ENCODE assay signal across 10 cellular contexts in genomic region chr11:118522571-118523072, GRCh38. TPM values are rescaled to one million over a fixed set of nuclear protein-coding genes. Genes with fewer than 3 reads are reported as not detected.
A peak's percentile ranks its signal among the peaks of the same experiment; 100 is the strongest.
DNase-seq lines count a peak whose midpoint lies in the region; ATAC-seq and TF ChIP-seq lines count a peak whose summit lies in the region.
"Had no signal": no experiment of that assay in that cellular context is flagged by ENCODE, and none has a peak within 500 bp of the region (broad histone marks: within the 10 kb centered on the region; RNA-seq: fewer than 3 reads in every experiment).

No MANE protein-coding gene starts in this region.

- H3K27ac ChIP-seq in Panc1 (ENCODE audit: low read length) = no peak overlapping the region
- peak overlapping the region; percentile 15 for H3K27ac ChIP-seq in cardiac muscle cell
- H3K27ac ChIP-seq: skin epidermis had no signal

- H3K27me3 ChIP-seq in Panc1 (ENCODE audit: control insufficient read depth, insufficient read depth, low read length) = no peaks in the 10 kb centered on the region
- H3K27me3 ChIP-seq in cardiac muscle cell = no peaks in the 10 kb centered on the region

- BruUV-seq in Panc1 (replicated peaks; lab: Mats Ljungman, UMichigan) = TSS peak; percentile 33

- H3K4me3 Mint-ChIP-seq in activated CD4-positive, alpha-beta memory T cell treated with anti-CD3 and anti-CD28 coated beads, Interleukin-2, amount 10 ng/mL, durations not matched to agents 7 days and 5 days = no peak overlapping the region
- H3K4me3 Mint-ChIP-seq in activated CD4-positive, alpha-beta memory T cell treated with anti-CD3 and anti-CD28 coated beads for 36 hours = no peak overlapping the region
- H3K4me3 Mint-ChIP-seq in stimulated activated naive B cell treated with anti-CD40 and anti-IgM and Interleukin-4, amounts not matched to agents 10 μg/mL and 1 μg/mL and 100 μg/mL, for 72 hours = no peak overlapping the region
- H3K4me3 Mint-ChIP-seq: central memory CD8-positive, alpha-beta T cell had no signal

- H3K27ac Mint-ChIP-seq in activated CD4-positive, alpha-beta memory T cell treated with anti-CD3 and anti-CD28 coated beads, Interleukin-2, amount 10 ng/mL, durations not matched to agents 7 days and 5 days = peak overlapping the region; percentile 51
- H3K27ac Mint-ChIP-seq in activated CD4-positive, alpha-beta memory T cell treated with anti-CD3 and anti-CD28 coated beads for 36 hours = no peak overlapping the region
- H3K27ac Mint-ChIP-seq in stimulated activated naive B cell treated with anti-CD40 and anti-IgM and Interleukin-4, amounts not matched to agents 10 μg/mL and 1 μg/mL and 100 μg/mL, for 72 hours = peak overlapping the region; percentile 62

- ATAC-seq in Panc1 (peak; percentile 77), GM18517 (IDR thresholded peaks at IDR 0.05; ENCODE audit: unreplicated experiment) (no peak), HG02938 (IDR thresholded peaks at IDR 0.05; ENCODE audit: unreplicated experiment) (no peak)
- ATAC-seq in stimulated activated naive B cell treated with anti-CD40 and anti-IgM and Interleukin-4, amounts not matched to agents 10 μg/mL and 1 μg/mL and 100 μg/mL, for 72 hours (replicated peaks) = no peak

- H3K36me3 Mint-ChIP-seq in activated CD4-positive, alpha-beta memory T cell treated with anti-CD3 and anti-CD28 coated beads, Interleukin-2, amount 10 ng/mL, durations not matched to agents 7 days and 5 days (ENCODE audit: low read depth) = peaks cover 52% of the 10 kb centered on the region
- peaks cover 31% of the 10 kb centered on the region for H3K36me3 Mint-ChIP-seq in activated CD4-positive, alpha-beta memory T cell treated with anti-CD3 and anti-CD28 coated beads for 36 hours
- peaks cover 28 to 39% of the 10 kb centered on the region in 2 donors for H3K36me3 Mint-ChIP-seq in stimulated activated naive B cell treated with anti-CD40 and anti-IgM and Interleukin-4, amounts not matched to agents 10 μg/mL and 1 μg/mL and 100 μg/mL, for 72 hours

- in situ Hi-C loops in Panc1 (cut with HindIII; ENCODE audit: low pct_unique_long_range_greater_than_20kb, low sequenced_read_pairs) = no loop called here

- TF ChIP-seq CTCF in Panc1 (IDR thresholded peaks at IDR 0.05) (peak; percentile 81), cardiac muscle cell (IDR thresholded peaks at IDR 0.05; ENCODE audit: low read depth, low read length) (peak; percentile 60)

- peaks cover 2% of the 10 kb centered on the region for H3K4me1 Mint-ChIP-seq in activated CD4-positive, alpha-beta memory T cell treated with anti-CD3 and anti-CD28 coated beads, Interleukin-2, amount 10 ng/mL, durations not matched to agents 7 days and 5 days
- H3K4me1 Mint-ChIP-seq in activated CD4-positive, alpha-beta memory T cell treated with anti-CD3 and anti-CD28 coated beads for 36 hours (ENCODE audit: low read depth) = peaks cover 2% of the 10 kb centered on the region
- peaks cover 7 to 9% of the 10 kb centered on the region in 2 donors for H3K4me1 Mint-ChIP-seq in stimulated activated naive B cell treated with anti-CD40 and anti-IgM and Interleukin-4, amounts not matched to agents 10 μg/mL and 1 μg/mL and 100 μg/mL, for 72 hours

- peaks cover 12% of the 10 kb centered on the region for H3K4me1 ChIP-seq in Panc1 (ENCODE audit: control insufficient read depth, insufficient read depth, low read length)
- no peaks in the 10 kb centered on the region for H3K4me1 ChIP-seq in cardiac muscle cell (ENCODE audit: low read depth)

- DNase-seq in activated CD4-positive, alpha-beta memory T cell treated with anti-CD3 and anti-CD28 coated beads, Interleukin-2, amount 10 ng/mL, durations not matched to agents 7 days and 5 days = no peak
- no peak for DNase-seq in activated CD4-positive, alpha-beta memory T cell treated with anti-CD3 and anti-CD28 coated beads for 36 hours
- DNase-seq in Panc1 (ENCODE audit: low read depth, low spot score) (no peak), cardiac muscle cell (ENCODE audit: low read depth in 1 of 2, low spot score in 1 of 2) (peak; percentile 59 to 62), AML-193 (lab: John Stamatoyannopoulos, UW) (no peak)
- no peak for DNase-seq in stimulated activated naive B cell treated with anti-CD40 and anti-IgM and Interleukin-4, amounts not matched to agents 10 μg/mL and 1 μg/mL and 100 μg/mL, for 72 hours

- no peaks in the 10 kb centered on the region for H3K27me3 Mint-ChIP-seq in activated CD4-positive, alpha-beta memory T cell treated with anti-CD3 and anti-CD28 coated beads, Interleukin-2, amount 10 ng/mL, durations not matched to agents 7 days and 5 days
- H3K27me3 Mint-ChIP-seq in activated CD4-positive, alpha-beta memory T cell treated with anti-CD3 and anti-CD28 coated beads for 36 hours = no peaks in the 10 kb centered on the region
- H3K27me3 Mint-ChIP-seq in stimulated activated naive B cell treated with anti-CD40 and anti-IgM and Interleukin-4, amounts not matched to agents 10 μg/mL and 1 μg/mL and 100 μg/mL, for 72 hours = no peaks in the 10 kb centered on the region
- H3K27me3 Mint-ChIP-seq: central memory CD8-positive, alpha-beta T cell had no signal

- POLR2A ChIA-PET in activated CD4-positive, alpha-beta memory T cell treated with anti-CD3 and anti-CD28 coated beads, Interleukin-2, amount 10 ng/mL, durations not matched to agents 7 days and 5 days (lab: Charles Lee) = no interaction called here
- POLR2A ChIA-PET in activated CD4-positive, alpha-beta memory T cell treated with anti-CD3 and anti-CD28 coated beads for 36 hours (lab: Charles Lee) = interaction anchor here (0.8 kb wide), 1 partner anchor 8 kb away, joined by 3 read pairs; no protein-coding TSS in a partner anchor
- POLR2A ChIA-PET in Panc1 (lab: Charles Lee) = no interaction called here

- no peak overlapping the region for H3K4me3 ChIP-seq in Panc1 (ENCODE audit: low read depth in 2 of 2, low read length in 2 of 2)
- H3K4me3 ChIP-seq in cardiac muscle cell = no peak overlapping the region
- H3K4me3 ChIP-seq: skin epidermis had no signal

- H3K9me3 ChIP-seq in Panc1 (ENCODE audit: control insufficient read depth, insufficient read depth, low read depth, low read length) (no peaks in the 10 kb centered on the region), cardiac muscle cell (ENCODE audit: low read depth) (no peaks in the 10 kb centered on the region)

- H3K36me3 ChIP-seq in Panc1 (ENCODE audit: control insufficient read depth, insufficient read depth, low read length) = peaks cover 48% of the 10 kb centered on the region
- H3K36me3 ChIP-seq in cardiac muscle cell = peaks cover 53% of the 10 kb centered on the region

- intact Hi-C loops in activated CD4-positive, alpha-beta memory T cell treated with anti-CD3 and anti-CD28 coated beads for 36 hours (cut with micrococcal nuclease) = no loop called here
- intact Hi-C loops in Panc1 (cut with micrococcal nuclease; ENCODE audit: unreplicated experiment) = no loop called here

- no peaks in the 10 kb centered on the region for H3K9me3 Mint-ChIP-seq in activated CD4-positive, alpha-beta memory T cell treated with anti-CD3 and anti-CD28 coated beads, Interleukin-2, amount 10 ng/mL, durations not matched to agents 7 days and 5 days
- H3K9me3 Mint-ChIP-seq in activated CD4-positive, alpha-beta memory T cell treated with anti-CD3 and anti-CD28 coated beads for 36 hours = no peaks in the 10 kb centered on the region
- no peaks in the 10 kb centered on the region for H3K9me3 Mint-ChIP-seq in stimulated activated naive B cell treated with anti-CD40 and anti-IgM and Interleukin-4, amounts not matched to agents 10 μg/mL and 1 μg/mL and 100 μg/mL, for 72 hours
- H3K9me3 Mint-ChIP-seq: central memory CD8-positive, alpha-beta T cell had no signal

- CTCF ChIA-PET in activated CD4-positive, alpha-beta memory T cell treated with anti-CD3 and anti-CD28 coated beads, Interleukin-2, amount 10 ng/mL, durations not matched to agents 7 days and 5 days (lab: Charles Lee) = interaction anchor here (1.2 kb wide), 1 partner anchor 26 kb away, joined by 3 read pairs; no protein-coding TSS in a partner anchor
- CTCF ChIA-PET in activated CD4-positive, alpha-beta memory T cell treated with anti-CD3 and anti-CD28 coated beads for 36 hours (lab: Charles Lee) = no interaction called here
- CTCF ChIA-PET in Panc1 (lab: Charles Lee) = interaction anchor here (0.5 kb wide), 1 partner anchor 47 kb away, joined by 3 read pairs; no protein-coding TSS in a partner anchor

RNA-seq across cellular contexts. Expression of gene TTC36, which starts 4.7 kb away (rescaled TPM):
- under 1 TPM; 0.23 to 0.55 TPM for total RNA-seq in activated CD4-positive, alpha-beta memory T cell treated with anti-CD3 and anti-CD28 coated beads, Interleukin-2, amount 10 ng/mL, durations not matched to agents 7 days and 5 days
- not detected for total RNA-seq in activated CD4-positive, alpha-beta memory T cell treated with anti-CD3 and anti-CD28 coated beads for 36 hours
- total RNA-seq in Panc1 (2021; ENCODE audit: unreplicated experiment) (1.2 TPM), cardiac muscle cell (8.2 and 11.3 TPM in 2 replicates)
- polyA plus RNA-seq in Panc1 (2012; ENCODE audit: insufficient read length) = 1.3 TPM
- 4.6 and 5.6 TPM in 2 replicates for polyA plus RNA-seq in cardiac muscle cell

RNA-seq across cellular contexts. Expression of gene TMEM25, which starts 8.4 kb away (rescaled TPM):
- 1 to 10 TPM; 5.3 to 6.4 TPM for total RNA-seq in activated CD4-positive, alpha-beta memory T cell treated with anti-CD3 and anti-CD28 coated beads, Interleukin-2, amount 10 ng/mL, durations not matched to agents 7 days and 5 days
- total RNA-seq in activated CD4-positive, alpha-beta memory T cell treated with anti-CD3 and anti-CD28 coated beads for 36 hours = 10 to 100 TPM in 1 of 2 experiments, 1 to 10 TPM in 1; 9.5 to 13.0 TPM
- 6.7 TPM for total RNA-seq in Panc1 (2021; ENCODE audit: unreplicated experiment)
- 12.4 TPM for polyA plus RNA-seq in Panc1 (2012; ENCODE audit: insufficient read length)
- total RNA-seq in cardiac muscle cell = 50.0 and 51.3 TPM in 2 replicates
- 34.9 and 41.1 TPM in 2 replicates for polyA plus RNA-seq in cardiac muscle cell

RNA-seq across cellular contexts. Expression of gene IFT46, which starts 43.1 kb away (rescaled TPM):
- 1 to 10 TPM; 9.6 to 10.0 TPM for total RNA-seq in activated CD4-positive, alpha-beta memory T cell treated with anti-CD3 and anti-CD28 coated beads, Interleukin-2, amount 10 ng/mL, durations not matched to agents 7 days and 5 days
- total RNA-seq in activated CD4-positive, alpha-beta memory T cell treated with anti-CD3 and anti-CD28 coated beads for 36 hours = 10 to 100 TPM; 16.0 to 17.1 TPM
- 2.5 TPM for total RNA-seq in Panc1 (2021; ENCODE audit: unreplicated experiment)
- 4.1 TPM for polyA plus RNA-seq in Panc1 (2012; ENCODE audit: insufficient read length)
- 22.0 and 25.2 TPM in 2 replicates for total RNA-seq in cardiac muscle cell
- 24.5 and 24.8 TPM in 2 replicates for polyA plus RNA-seq in cardiac muscle cell

RNA-seq across cellular contexts. Expression of gene ARCN1, which starts 49.6 kb away (rescaled TPM):
- 100 to 1,000 TPM; 138 to 141 TPM for total RNA-seq in activated CD4-positive, alpha-beta memory T cell treated with anti-CD3 and anti-CD28 coated beads, Interleukin-2, amount 10 ng/mL, durations not matched to agents 7 days and 5 days
- total RNA-seq in activated CD4-positive, alpha-beta memory T cell treated with anti-CD3 and anti-CD28 coated beads for 36 hours = 100 to 1,000 TPM; 180 to 182 TPM
- total RNA-seq in Panc1 (2021; ENCODE audit: unreplicated experiment) (197 TPM), cardiac muscle cell (77.6 and 94.3 TPM in 2 replicates)
- polyA plus RNA-seq in Panc1 (2012; ENCODE audit: insufficient read length) = 133 TPM
- 117 and 124 TPM in 2 replicates for polyA plus RNA-seq in cardiac muscle cell

Comparison
In these comparisons a context has a peak if more than half of its experiments do, and no peak if none do; other contexts are left out.
1. DNase-seq: peak in cardiac muscle cell (2 of 2); none in activated CD4-positive, alpha-beta memory T cell treated with anti-CD3 and anti-CD28 coated beads, Interleukin-2, amount 10 ng/mL, durations not matched to agents 7 days and 5 days (single experiment), activated CD4-positive, alpha-beta memory T cell treated with anti-CD3 and anti-CD28 coated beads for 36 hours (single experiment), Panc1 (single experiment), stimulated activated naive B cell treated with anti-CD40 and anti-IgM and Interleukin-4, amounts not matched to agents 10 μg/mL and 1 μg/mL and 100 μg/mL, for 72 hours (single experiment) and AML-193 (0 of 2).